ENCODE assay signal across 11 cellular contexts in the genomic region with DNA sequence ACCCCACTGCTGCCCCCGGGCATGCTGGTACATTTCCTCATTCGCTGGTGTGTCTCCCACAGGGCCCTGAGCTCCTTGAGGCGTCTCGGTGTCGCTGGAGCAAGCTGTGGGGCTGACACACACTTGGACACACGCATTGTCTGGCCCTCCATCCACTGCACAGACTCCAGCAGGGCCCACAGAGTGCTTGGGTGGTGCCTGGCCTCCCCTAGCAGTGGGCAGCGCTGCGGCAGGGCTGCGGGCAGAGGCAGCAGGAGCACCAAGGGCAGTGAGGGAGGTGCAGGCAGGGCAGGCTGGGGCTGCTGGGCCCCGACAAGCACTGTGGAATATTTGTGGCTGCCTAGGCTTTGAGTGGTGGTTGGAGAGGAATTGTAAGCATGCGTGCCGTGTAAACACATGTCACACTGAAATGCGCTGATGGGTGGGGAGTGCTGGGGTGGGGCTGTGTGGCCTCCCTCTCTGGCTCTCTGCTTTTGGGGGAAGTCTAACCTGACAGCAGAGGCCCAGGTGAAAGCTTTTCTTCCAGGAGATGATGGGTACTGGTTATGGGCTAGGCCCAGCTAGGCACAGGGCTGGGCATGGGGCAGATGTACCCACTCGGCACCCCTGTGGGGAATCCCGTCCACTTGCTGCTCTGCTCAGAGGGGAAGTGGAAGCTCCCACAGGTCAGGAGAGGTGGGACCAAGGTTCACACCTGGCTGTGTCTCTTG. TPM values are rescaled to one million over a fixed set of nuclear protein-coding genes. Genes with fewer than 3 reads are reported as not detected.
A peak's percentile ranks its signal among the peaks of the same experiment; 100 is the strongest.
DNase-seq lines count a peak whose midpoint lies in the region; ATAC-seq, FAIRE-seq and TF ChIP-seq lines count a peak whose summit lies in the region.
"Had no signal": no experiment of that assay in that cellular context is flagged by ENCODE, and none has a peak within 500 bp of the region (broad histone marks: within the 10 kb centered on the region; RNA-seq: fewer than 3 reads in every experiment).

No MANE protein-coding gene starts in this region.

- intact Hi-C loops in kidney (cut with DNase I), result no loop called here
- intact Hi-C loops in activated CD8-positive, alpha-beta T cell treated with anti-CD3 and anti-CD28 coated beads for 36 hours (cut with micrococcal nuclease), result no loop called here

- H3K9me3 ChIP-seq in GM23248 (ENCODE audit: low read depth) (no peaks in the 10 kb centered on the region), kidney (ENCODE audit: control insufficient read depth in 1 of 2, low read length in 2 of 2) (no peaks in the 10 kb centered on the region)
- H3K9me3 ChIP-seq: heart right ventricle had no signal

- H3K4me2 ChIP-seq in GM23248 (ENCODE audit: unreplicated experiment), result peak overlapping the region; percentile 28

- no peak for FAIRE-seq in kidney (lab: Jason Lieb, UNC)

- H3K79me2 ChIP-seq in GM23248 (ENCODE audit: insufficient read depth), result no peaks in the 10 kb centered on the region

- in situ Hi-C loops in GM23248 (cut with MboI), result no loop called here

- H3K4me3 Mint-ChIP-seq in stimulated activated effector memory CD8-positive, alpha-beta T cell treated with anti-CD3 and anti-CD28 coated beads, Interleukin-12 subunit alpha, Interleukin-12 subunit beta, amount 100 ng/mL, for 72 hours, result peak overlapping the region; percentile 21
- H3K4me3 Mint-ChIP-seq in activated CD8-positive, alpha-beta T cell treated with anti-CD3 and anti-CD28 coated beads for 36 hours, result no peak overlapping the region
- no peak overlapping the region for H3K4me3 Mint-ChIP-seq in T-cell
- H3K4me3 Mint-ChIP-seq: activated naive CD8-positive, alpha-beta T cell had no signal

- no peaks in the 10 kb centered on the region for H3K27me3 ChIP-seq in GM23248 (replicated peaks; ENCODE audit: insufficient read depth)
- H3K27me3 ChIP-seq: heart right ventricle had no signal

- CTCF ChIA-PET in activated CD8-positive, alpha-beta T cell treated with anti-CD3 and anti-CD28 coated beads for 36 hours (lab: Charles Lee), result no interaction called here
- CTCF ChIA-PET in T-cell (lab: Charles Lee), result no interaction called here

- H3K36me3 ChIP-seq in GM23248 (ENCODE audit: low read depth) (no peaks in the 10 kb centered on the region), kidney (ENCODE audit: control insufficient read depth in 1 of 2, insufficient read depth in 2 of 2, low read length in 2 of 2) (no peaks in the 10 kb centered on the region)
- H3K36me3 ChIP-seq: heart right ventricle had no signal

- H3K27me3 Mint-ChIP-seq in activated CD8-positive, alpha-beta T cell treated with anti-CD3 and anti-CD28 coated beads for 36 hours, result peaks cover 4% of the 10 kb centered on the region
- peaks cover 0 to 2% of the 10 kb centered on the region in 2 donors for H3K27me3 Mint-ChIP-seq in T-cell
- H3K27me3 Mint-ChIP-seq: activated naive CD8-positive, alpha-beta T cell had no signal

- H3K9ac ChIP-seq in GM23248 (0 out of 2 replicates have a peak overlapping the region, but pooled peaks have one; percentile 25), kidney (ENCODE audit: low read length in 2 of 2) (no peak overlapping the region)

- peaks cover 31% of the 10 kb centered on the region for H3K4me1 ChIP-seq in GM23248 (ENCODE audit: insufficient read depth)
- H3K4me1 ChIP-seq in kidney (ENCODE audit: control insufficient read depth in 1 of 2, insufficient read depth in 1 of 2, low read depth in 1 of 2, low read length in 2 of 2), result peaks cover 0 to 34% of the 10 kb centered on the region in 2 donors

- H3K4me1 Mint-ChIP-seq in stimulated activated effector memory CD8-positive, alpha-beta T cell treated with anti-CD3 and anti-CD28 coated beads, Interleukin-12 subunit alpha, Interleukin-12 subunit beta, amount 100 ng/mL, for 72 hours, result peaks cover 36% of the 10 kb centered on the region
- peaks cover 8% of the 10 kb centered on the region for H3K4me1 Mint-ChIP-seq in activated CD8-positive, alpha-beta T cell treated with anti-CD3 and anti-CD28 coated beads for 36 hours (ENCODE audit: low read depth)
- peaks cover 0 to 13% (median 8%) of the 10 kb centered on the region in 3 donors for H3K4me1 Mint-ChIP-seq in T-cell

- no peaks in the 10 kb centered on the region for H4K20me1 ChIP-seq in GM23248 (ENCODE audit: insufficient read depth)

- POLR2A ChIA-PET in activated CD8-positive, alpha-beta T cell treated with anti-CD3 and anti-CD28 coated beads for 36 hours (lab: Charles Lee), result interaction anchor here (0.6 kb wide), 1 partner anchor 1721 kb away, joined by 3 read pairs; no protein-coding TSS in a partner anchor
- POLR2A ChIA-PET in T-cell (lab: Charles Lee), result no interaction called here

- WGBS in GM23248 (ENCODE audit: low coverage in 1 of 2, low lambda C conversion rate in 2 of 2, missing lambda C conversion rate in 2 of 2), 2 experiments, result 39 to 42% methylated on average over 15 of the region's 15 CpGs

- peak overlapping the region; percentile 37 for H2AFZ ChIP-seq in GM23248

- H3K4me3 ChIP-seq in GM23248, result no peak overlapping the region
- no peak overlapping the region for H3K4me3 ChIP-seq in kidney (ENCODE audit: low read length in 2 of 2)
- H3K4me3 ChIP-seq: heart right ventricle had no signal

- H3K27ac ChIP-seq in GM23248 (no peak overlapping the region), angular gyrus (ENCODE audit: low read depth, low read length) (peak overlapping the region; percentile 42), kidney (ENCODE audit: low read depth in 2 of 2, low read length in 2 of 2) (no peak overlapping the region)
- H3K27ac ChIP-seq: heart right ventricle had no signal

- no peaks in the 10 kb centered on the region for H3K36me3 Mint-ChIP-seq in stimulated activated effector memory CD8-positive, alpha-beta T cell treated with anti-CD3 and anti-CD28 coated beads, Interleukin-12 subunit alpha, Interleukin-12 subunit beta, amount 100 ng/mL, for 72 hours
- no peaks in the 10 kb centered on the region for H3K36me3 Mint-ChIP-seq in activated CD8-positive, alpha-beta T cell treated with anti-CD3 and anti-CD28 coated beads for 36 hours (ENCODE audit: low read depth)
- no peaks in the 10 kb centered on the region for H3K36me3 Mint-ChIP-seq in T-cell
- H3K36me3 Mint-ChIP-seq: activated naive CD8-positive, alpha-beta T cell had no signal

- no peaks in the 10 kb centered on the region for H3K9me3 Mint-ChIP-seq in stimulated activated effector memory CD8-positive, alpha-beta T cell treated with anti-CD3 and anti-CD28 coated beads, Interleukin-12 subunit alpha, Interleukin-12 subunit beta, amount 100 ng/mL, for 72 hours
- H3K9me3 Mint-ChIP-seq in activated CD8-positive, alpha-beta T cell treated with anti-CD3 and anti-CD28 coated beads for 36 hours, result no peaks in the 10 kb centered on the region
- H3K9me3 Mint-ChIP-seq in T-cell, result no peaks in the 10 kb centered on the region

- H3K9me2 ChIP-seq in GM23248 (ENCODE audit: insufficient read depth), result no peaks in the 10 kb centered on the region

- no peak overlapping the region for H3K27ac Mint-ChIP-seq in stimulated activated effector memory CD8-positive, alpha-beta T cell treated with anti-CD3 and anti-CD28 coated beads, Interleukin-12 subunit alpha, Interleukin-12 subunit beta, amount 100 ng/mL, for 72 hours
- no peak overlapping the region for H3K27ac Mint-ChIP-seq in activated CD8-positive, alpha-beta T cell treated with anti-CD3 and anti-CD28 coated beads for 36 hours
- no peak overlapping the region for H3K27ac Mint-ChIP-seq in T-cell
- H3K27ac Mint-ChIP-seq: activated naive CD8-positive, alpha-beta T cell had no signal

- ATAC-seq in stimulated activated effector memory CD8-positive, alpha-beta T cell treated with anti-CD3 and anti-CD28 coated beads, Interleukin-12 subunit alpha, Interleukin-12 subunit beta, amount 100 ng/mL, for 72 hours, result no peak
- no peak for ATAC-seq in activated CD8-positive, alpha-beta T cell treated with anti-CD3 and anti-CD28 coated beads for 36 hours
- no peak for ATAC-seq in T-cell (replicated peaks in 1 of 4)
- ATAC-seq: heart right ventricle had no signal

- TF ChIP-seq CTCF in kidney (IDR thresholded peaks at IDR 0.05; ENCODE audit: borderline replicate concordance, extremely low read depth, insufficient read depth), result no peak
- TF ChIP-seq CTCF in activated CD8-positive, alpha-beta T cell treated with anti-CD3 and anti-CD28 coated beads for 36 hours (IDR thresholded peaks at IDR 0.05), result no peak

- H3F3A ChIP-seq in GM23248 (ENCODE audit: insufficient read depth), result no peaks in the 10 kb centered on the region

- DNase-seq in GM23248 (peak; percentile 76), kidney (peak; percentile 68), dermis blood vessel endothelial cell (no peak), SIG-M5 (lab: John Stamatoyannopoulos, UW) (no peak), T-cell (no peak)
- DNase-seq in stimulated activated effector memory CD8-positive, alpha-beta T cell treated with anti-CD3 and anti-CD28 coated beads, Interleukin-12 subunit alpha, Interleukin-12 subunit beta, amount 100 ng/mL, for 72 hours (ENCODE audit: low spot score in 2 of 2), result no peak
- DNase-seq in activated CD8-positive, alpha-beta T cell treated with anti-CD3 and anti-CD28 coated beads for 36 hours, result no peak
- DNase-seq: heart right ventricle, NCI-H774 had no signal

RNA-seq across cellular contexts. Expression of gene HS6ST1, which starts 55.5 kb away (rescaled TPM):
- total RNA-seq in GM23248 (2014; rRNA removed; shearing (Covaris generic)), result 27.3 and 35.8 TPM in 2 replicates
- polyA plus RNA-seq in GM23248 (2016; fragmentation: Nextera tagmentation; extraction: Ambion mirVana) (3.3 and 4.0 TPM in 2 replicates), kidney (ENCODE audit: insufficient read depth, low read depth, low replicate concordance) (49.6 TPM)
- total RNA-seq in kidney (73.9 TPM), dermis blood vessel endothelial cell (20.2 and 27.1 TPM in 2 replicates), T-cell (10 to 100 TPM in 3 of 5 donors, 1 to 10 TPM in 2; 7.6 to 15.6 (median 15.4) TPM)
- total RNA-seq in activated CD8-positive, alpha-beta T cell treated with anti-CD3 and anti-CD28 coated beads for 36 hours, result 10 to 100 TPM; 12.5 to 13.0 TPM

Comparison
In these comparisons a context has a peak if more than half of its experiments do, and no peak if none do; other contexts are left out.
1. DNase-seq: peak in GM23248 (single experiment) and kidney (single experiment); none in stimulated activated effector memory CD8-positive, alpha-beta T cell treated with anti-CD3 and anti-CD28 coated beads, Interleukin-12 subunit alpha, Interleukin-12 subunit beta, amount 100 ng/mL, for 72 hours (0 of 2), activated CD8-positive, alpha-beta T cell treated with anti-CD3 and anti-CD28 coated beads for 36 hours (single experiment), dermis blood vessel endothelial cell (single experiment), SIG-M5 (single experiment) and T-cell (0 of 34).